ENCODE assay signal across 18 cellular contexts in genomic region chr5:172466062-172466461, GRCh38.
"Had no signal": no experiment of that assay in that cellular context is flagged by ENCODE, and none has a peak within 500 bp of the region (broad histone marks: within the 10 kb centered on the region; RNA-seq: fewer than 3 reads in every experiment).

No MANE protein-coding gene starts in this region.

- H3K4me1 ChIP-seq: gastroesophageal sphincter, parathyroid adenoma, psoas muscle had no signal

- H3K9me3 ChIP-seq: esophagus squamous epithelium, thoracic aorta had no signal

- H3K4me3 ChIP-seq: esophagus squamous epithelium, gastroesophageal sphincter, psoas muscle, stomach, thoracic aorta had no signal

- ATAC-seq: effector memory CD8-positive, alpha-beta T cell; gastroesophageal sphincter; psoas muscle had no signal

- H3K36me3 ChIP-seq: esophagus squamous epithelium, gastroesophageal sphincter, stomach, thoracic aorta had no signal

- H3K27ac ChIP-seq: esophagus squamous epithelium, gastroesophageal sphincter, parathyroid adenoma, psoas muscle, stomach, thoracic aorta had no signal

- DNase-seq: cerebellar nuclear complex; effector memory CD8-positive, alpha-beta T cell; esophagus squamous epithelium; foreskin fibroblast; glutamatergic neuron; islet precursor cell; midbrain; naive B cell; psoas muscle; retina; small intestine; stimulated activated CD4-positive, alpha-beta T cell treated with anti-CD3 and anti-CD28 coated beads, Interleukin-12 subunit alpha, Interleukin-12 subunit beta, amount 100 ng/mL, for 4 hours; stimulated activated naive CD4-positive, alpha-beta T cell; stomach; trophoblast cell had no signal

- H3K27me3 ChIP-seq: gastroesophageal sphincter, stomach had no signal
